ENCODE assay signal across 23 cellular contexts in the genomic region with DNA sequence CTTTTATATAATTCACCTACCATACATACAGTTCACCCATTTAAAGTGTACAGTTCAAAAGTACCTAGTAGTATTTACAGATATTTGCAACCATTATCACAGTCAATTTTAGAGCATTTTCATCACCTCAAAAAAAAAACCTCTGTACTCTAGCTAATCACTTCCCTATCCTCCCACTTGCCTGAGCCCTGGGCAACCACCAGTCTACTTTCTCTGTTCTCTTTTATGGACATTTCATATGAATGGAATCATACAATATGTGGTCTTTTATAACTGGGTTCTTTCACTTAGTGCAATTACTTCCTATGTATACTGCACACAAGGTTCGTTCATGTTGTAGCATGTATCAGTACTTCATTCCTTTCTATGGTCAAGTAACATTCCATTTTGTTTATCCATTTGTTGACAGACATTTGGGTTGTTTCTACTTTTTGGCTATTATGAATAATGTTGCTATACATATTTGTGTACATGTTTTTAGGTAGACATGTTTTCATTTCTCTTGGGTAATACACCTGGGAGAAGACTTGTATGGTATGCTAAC. TPM values are rescaled to one million over a fixed set of nuclear protein-coding genes. Genes with fewer than 3 reads are reported as not detected.
A peak's percentile ranks its signal among the peaks of the same experiment; 100 is the strongest.
DNase-seq lines count a peak whose midpoint lies in the region; ATAC-seq, FAIRE-seq and TF ChIP-seq lines count a peak whose summit lies in the region.
"Had no signal": no experiment of that assay in that cellular context is flagged by ENCODE, and none has a peak within 500 bp of the region (broad histone marks: within the 10 kb centered on the region; RNA-seq: fewer than 3 reads in every experiment).

No MANE protein-coding gene starts in this region.

- H3K4me3 Mint-ChIP-seq in MCF 10A (ENCODE audit: unreplicated experiment) = no peak overlapping the region
- H3K4me3 Mint-ChIP-seq: CD4-positive, alpha-beta T cell; HFFc6 had no signal

- no peaks in the 10 kb centered on the region for H3K9me3 Mint-ChIP-seq in MCF 10A (ENCODE audit: unreplicated experiment)
- H3K9me3 Mint-ChIP-seq: CD4-positive, alpha-beta T cell; HFFc6 had no signal

- no peak for TF ChIP-seq RAD21 in GM12878 (IDR thresholded peaks at IDR 0.05; ENCODE audit: insufficient read depth, low read depth, low read length)

- in situ Hi-C loops in GM12878 (cut with MboI) = no loop called here

- H3K79me2 ChIP-seq in GM12878 (ENCODE audit: control insufficient read depth, insufficient read depth, low read length) = peaks cover 20% of the 10 kb centered on the region

- H3K4me1 Mint-ChIP-seq in MCF 10A (ENCODE audit: insufficient read depth, unreplicated experiment) = peaks cover 10% of the 10 kb centered on the region

- no peaks in the 10 kb centered on the region for H3K9me3 ChIP-seq in breast epithelium
- H3K9me3 ChIP-seq in GM12878 (replicated peaks; ENCODE audit: control insufficient read depth, insufficient read depth, low read length) = no peaks in the 10 kb centered on the region
- no peaks in the 10 kb centered on the region for H3K9me3 ChIP-seq in vagina
- H3K9me3 ChIP-seq: HAP-1, SJSA1 had no signal

- H4K20me1 ChIP-seq in GM12878 (ENCODE audit: control insufficient read depth, insufficient read depth) = 0 out of 2 replicates have a peak, but pooled peaks cover 2% of the 10 kb centered on the region

- H3K27me3 ChIP-seq in breast epithelium (no peaks in the 10 kb centered on the region), GM12878 (replicated peaks in 1 of 2; ENCODE audit: control insufficient read depth in 2 of 2, insufficient read depth in 2 of 2, low read length in 1 of 2) (no peaks in the 10 kb centered on the region), vagina (no peaks in the 10 kb centered on the region)
- H3K27me3 ChIP-seq: SJSA1 had no signal

- no peaks in the 10 kb centered on the region for H3K27me3 Mint-ChIP-seq in MCF 10A (ENCODE audit: insufficient read depth, unreplicated experiment)
- H3K27me3 Mint-ChIP-seq: CD4-positive, alpha-beta T cell had no signal

- DNase-seq in MCF 10A (ENCODE audit: unreplicated experiment) (no peak), breast epithelium (ENCODE audit: low spot score in 2 of 2) (no peak), GM12878 (ENCODE audit: low read depth, low spot score) (no peak), foreskin melanocyte (peak; percentile 54), NCI-H748 treated with DMSO at 0.1 percent for 48 hours (lab: John Stamatoyannopoulos, UW) (no peak), OCI-M1 (lab: John Stamatoyannopoulos, UW) (no peak), vagina (ENCODE audit: extremely low spot score in 2 of 2) (no peak)
- DNase-seq: CD4-positive, alpha-beta T cell; DMS53; GOT3; HFFc6; NCI-H1105 treated with DMSO at 0.1 percent for 48 hours; NCI-H146; NCI-H1930; NCI-H2107; NCI-H524; NCI-H82; NK-92 treated with Interleukin-12 subunit alpha and Interleukin-12 subunit beta, amount 100 ng/mL, for 24 hours; PC-9; Right ventricle myocardium superior had no signal

- H3K9ac ChIP-seq in GM12878 (ENCODE audit: control insufficient read depth, insufficient read depth, low read length) = no peak overlapping the region

- H3K27ac Mint-ChIP-seq in MCF 10A (ENCODE audit: low read depth, unreplicated experiment) = peak overlapping the region; percentile 28
- H3K27ac Mint-ChIP-seq: CD4-positive, alpha-beta T cell; HFFc6 had no signal

- H2AFZ ChIP-seq in GM12878 (ENCODE audit: control insufficient read depth, low read depth, low read length) = no peak overlapping the region
- H2AFZ ChIP-seq: PC-9 had no signal

- peaks cover 84% of the 10 kb centered on the region for H3K36me3 Mint-ChIP-seq in MCF 10A (ENCODE audit: insufficient read depth, unreplicated experiment)

- no peak overlapping the region for H3K4me2 ChIP-seq in GM12878 (ENCODE audit: control insufficient read depth, insufficient read depth)
- H3K4me2 ChIP-seq: PC-9 had no signal

- WGBS in GM12878 (ENCODE audit: insufficient coverage, insufficient replicate concordance, low lambda C conversion rate, missing lambda C conversion rate) = 52% methylated on average over 1 of the region's 1 CpG

- FAIRE-seq in GM12878 (lab: Jason Lieb, UNC) = no peak

- TF ChIP-seq EP300 in GM12878 (IDR thresholded peaks at IDR 0.05; ENCODE audit: borderline replicate concordance in 1 of 2, control insufficient read depth in 1 of 2, low read depth in 2 of 2, low read length in 2 of 2) = no peak

- BruUV-seq in MCF 10A (replicated peaks; lab: Mats Ljungman, UMichigan) (no TSS peak), GM12878 (replicated peaks; lab: Mats Ljungman, UMichigan) (no TSS peak)

- POLR2A ChIA-PET in MCF 10A (lab: Yijun Ruan, JAX) (no interaction called here), GM12878 (lab: Charles Lee) (interaction anchor here (1.3 kb wide), 1 partner anchor 9 kb away, joined by 4 read pairs; no protein-coding TSS in a partner anchor)

- ATAC-seq in GM12878 (no peak), HG02981 (IDR thresholded peaks at IDR 0.05; ENCODE audit: unreplicated experiment) (no peak)

- TF ChIP-seq CTCF in MCF 10A (IDR thresholded peaks at IDR 0.05; ENCODE audit: unreplicated experiment) = no peak
- no peak for TF ChIP-seq CTCF in breast epithelium (IDR thresholded peaks at IDR 0.05)
- no peak for TF ChIP-seq CTCF in GM12878 (IDR thresholded peaks at IDR 0.05 in 2 of 3, conservative IDR thresholded peaks at IDR 0.05 in 1 of 3; ENCODE audit: control insufficient read depth in 2 of 3, extremely low read depth in 1 of 3, insufficient read depth in 1 of 3, low read depth in 3 of 3, low read length in 3 of 3)
- no peak for TF ChIP-seq CTCF in vagina (IDR thresholded peaks at IDR 0.05)

- SMC1A ChIA-PET in GM12878 (lab: Charles Lee; ENCODE audit: uncharacterized antibody, unreplicated experiment) = no interaction called here

- no peak for TF ChIP-seq POLR2A in breast epithelium (IDR thresholded peaks at IDR 0.05)
- no peak for TF ChIP-seq POLR2A in GM12878 (IDR thresholded peaks at IDR 0.05; ENCODE audit: low read depth, low read length)
- no peak for TF ChIP-seq POLR2A in vagina (IDR thresholded peaks at IDR 0.05)

- RAD21 ChIA-PET in GM12878 (lab: Charles Lee; ENCODE audit: unreplicated experiment) = no interaction called here

- CTCF ChIA-PET in MCF 10A (lab: Yijun Ruan, JAX) = no interaction called here
- CTCF ChIA-PET in GM12878 (lab: Yijun Ruan, JAX) = no interaction called here

- no peaks in the 10 kb centered on the region for H3K36me3 ChIP-seq in breast epithelium
- H3K36me3 ChIP-seq in GM12878 (ENCODE audit: control insufficient read depth in 2 of 2, insufficient read depth in 2 of 2, low read length in 1 of 2) = peaks cover 8 to 52% of the 10 kb centered on the region in 2 experiments
- H3K36me3 ChIP-seq in vagina = peaks cover 0 to 46% of the 10 kb centered on the region in 2 donors

- H3K27ac ChIP-seq in breast epithelium (no peak overlapping the region), GM12878 (ENCODE audit: control insufficient read depth, insufficient read depth) (no peak overlapping the region), vagina (no peak overlapping the region)
- H3K27ac ChIP-seq: PC-9, SJSA1 had no signal

- intact Hi-C loops in MCF 10A (cut with micrococcal nuclease) = no loop called here
- intact Hi-C loops in breast epithelium (cut with DNase I; ENCODE audit: low total_unique reads) = no loop called here
- intact Hi-C loops in GM12878 (cut with micrococcal nuclease; ENCODE audit: unreplicated experiment) = no loop called here
- intact Hi-C loops in vagina (cut with DNase I) = no loop called here

- H3K4me1 ChIP-seq in breast epithelium (no peaks in the 10 kb centered on the region), GM12878 (ENCODE audit: control insufficient read depth, insufficient read depth, low read length) (no peaks in the 10 kb centered on the region), vagina (no peaks in the 10 kb centered on the region)
- H3K4me1 ChIP-seq: HAP-1 had no signal

- H3K4me3 ChIP-seq in breast epithelium (no peak overlapping the region), GM12878 (no peak overlapping the region), vagina (no peak overlapping the region)
- H3K4me3 ChIP-seq: HAP-1, PC-9, SJSA1 had no signal

RNA-seq across cellular contexts. Expression of a gene that starts 17.8 kb away (rescaled TPM):
- total RNA-seq in MCF 10A (2022) (8.7 and 10.0 TPM in 2 replicates), breast epithelium (10 to 100 TPM; 11.8 to 12.8 (median 12.4) TPM), GM12878 (2014; rRNA removed) (17.3 and 18.1 TPM in 2 replicates), GM12878 (2014; rRNA removed; fragmentation: Illumina TruSeq; extraction: Trizol) (14.8 and 15.4 TPM in 2 replicates), GM12878 (2021) (13.3 and 13.9 TPM in 2 replicates), vagina (5.6 TPM)
- total RNA-seq in GM12878 (2013; cell fraction: nucleolus; rRNA removed) = 40.3 and 47.0 TPM in 2 replicates
- polyA plus RNA-seq in GM12878 (2011; ENCODE audit: low read depth) = 6.7 TPM
- polyA plus RNA-seq in GM12878 (2011; rRNA removed) (13.4 and 14.8 TPM in 2 replicates), GM12878 (2014; fragmentation: Illumina TruSeq; extraction: Trizol) (13.4 and 13.9 TPM in 2 replicates), GM12878 (2014; fragmentation: Nextera tagmentation; extraction: Ambion mirVana) (1 to 10 TPM; 2.5 TPM), GM12878 (2014; rRNA removed) (15.4 and 20.3 TPM in 2 replicates), GM12878 (2016; fragmentation: Nextera tagmentation; extraction: Ambion mirVana) (10 to 100 TPM in 1 of 2 experiments, 1 to 10 TPM in 1; 9.7 to 11.0 TPM)
- polyA plus RNA-seq in GM12878 (2011; cell fraction: cytosol; rRNA removed) = 16.3 and 19.0 TPM in 2 replicates
- 21.9 and 22.6 TPM in 2 replicates for polyA plus RNA-seq in GM12878 (2011; cell fraction: nucleus; rRNA removed)
- polyA plus RNA-seq in GM12878 (2012) = 7.8 and 8.6 TPM in 2 replicates
- 26.6 and 33.3 TPM in 2 replicates for polyA minus RNA-seq in GM12878 (2011; rRNA and poly(A)+ RNA removed)
- 12.3 and 13.1 TPM in 2 replicates for polyA minus RNA-seq in GM12878 (2011; cell fraction: cytosol; rRNA and poly(A)+ RNA removed)
- polyA minus RNA-seq in GM12878 (2011; cell fraction: nucleus; rRNA and poly(A)+ RNA removed) = 14.0 and 25.3 TPM in 2 replicates

RNA-seq across cellular contexts. Expression of a gene that starts 21.9 kb away (rescaled TPM):
- total RNA-seq in MCF 10A (2022) (198 and 217 TPM in 2 replicates), breast epithelium (10 to 100 TPM; 34.1 to 57.8 (median 57.5) TPM), GM12878 (2014; rRNA removed) (40.7 and 48.3 TPM in 2 replicates), GM12878 (2014; rRNA removed; fragmentation: Illumina TruSeq; extraction: Trizol) (52.9 and 53.6 TPM in 2 replicates), GM12878 (2021) (143 and 145 TPM in 2 replicates), vagina (26.0 TPM)
- 71.4 and 148 TPM in 2 replicates for total RNA-seq in GM12878 (2013; cell fraction: nucleolus; rRNA removed)
- polyA plus RNA-seq in GM12878 (2011; ENCODE audit: low read depth) = 91.2 TPM
- polyA plus RNA-seq in GM12878 (2011; rRNA removed) (192 and 234 TPM in 2 replicates), GM12878 (2014; fragmentation: Illumina TruSeq; extraction: Trizol) (176 and 220 TPM in 2 replicates), GM12878 (2014; fragmentation: Nextera tagmentation; extraction: Ambion mirVana) (100 to 1,000 TPM; 429 to 430 TPM), GM12878 (2014; rRNA removed) (192 and 236 TPM in 2 replicates), GM12878 (2016; fragmentation: Nextera tagmentation; extraction: Ambion mirVana) (100 to 1,000 TPM; 636 to 661 TPM)
- 44.5 and 78.9 TPM in 2 replicates for polyA plus RNA-seq in GM12878 (2011; cell fraction: cytosol; rRNA removed)
- polyA plus RNA-seq in GM12878 (2011; cell fraction: nucleus; rRNA removed) = 26.5 and 50.5 TPM in 2 replicates
- 139 and 145 TPM in 2 replicates for polyA plus RNA-seq in GM12878 (2012)
- 24.5 and 29.1 TPM in 2 replicates for polyA minus RNA-seq in GM12878 (2011; rRNA and poly(A)+ RNA removed)
- polyA minus RNA-seq in GM12878 (2011; cell fraction: cytosol; rRNA and poly(A)+ RNA removed) = 14.6 and 14.7 TPM in 2 replicates
- 4.5 and 15.3 TPM in 2 replicates for polyA minus RNA-seq in GM12878 (2011; cell fraction: nucleus; rRNA and poly(A)+ RNA removed)

RNA-seq across cellular contexts. Expression of a gene that starts 22.0 kb away (rescaled TPM):
- total RNA-seq in MCF 10A (2022) (49.3 and 49.6 TPM in 2 replicates), breast epithelium (10 to 100 TPM; 18.0 to 33.6 (median 18.4) TPM), GM12878 (2014; rRNA removed) (3.7 and 4.1 TPM in 2 replicates), GM12878 (2014; rRNA removed; fragmentation: Illumina TruSeq; extraction: Trizol) (3.9 and 5.2 TPM in 2 replicates), GM12878 (2021) (7.3 and 11.0 TPM in 2 replicates), vagina (9.6 TPM)
- total RNA-seq in GM12878 (2013; cell fraction: nucleolus; rRNA removed) = 20.4 and 26.9 TPM in 2 replicates
- polyA plus RNA-seq in GM12878 (2011; ENCODE audit: low read depth) = 2.0 TPM
- polyA plus RNA-seq in GM12878 (2011; rRNA removed) (3.2 and 4.6 TPM in 2 replicates), GM12878 (2014; fragmentation: Illumina TruSeq; extraction: Trizol) (4.6 and 5.9 TPM in 2 replicates), GM12878 (2014; fragmentation: Nextera tagmentation; extraction: Ambion mirVana) (1 to 10 TPM; 2.5 to 7.4 TPM), GM12878 (2014; rRNA removed) (3.1 and 3.9 TPM in 2 replicates), GM12878 (2016; fragmentation: Nextera tagmentation; extraction: Ambion mirVana) (1 to 10 TPM; 7.4 to 8.8 TPM)
- 3.3 and 4.0 TPM in 2 replicates for polyA plus RNA-seq in GM12878 (2011; cell fraction: cytosol; rRNA removed)
- 7.3 and 10.9 TPM in 2 replicates for polyA plus RNA-seq in GM12878 (2011; cell fraction: nucleus; rRNA removed)
- polyA plus RNA-seq in GM12878 (2012) = 3.7 and 4.3 TPM in 2 replicates
- 9.7 and 13.0 TPM in 2 replicates for polyA minus RNA-seq in GM12878 (2011; rRNA and poly(A)+ RNA removed)
- polyA minus RNA-seq in GM12878 (2011; cell fraction: cytosol; rRNA and poly(A)+ RNA removed) = 2.9 and 4.3 TPM in 2 replicates
- 8.6 and 12.6 TPM in 2 replicates for polyA minus RNA-seq in GM12878 (2011; cell fraction: nucleus; rRNA and poly(A)+ RNA removed)
